In the genomic region with DNA sequence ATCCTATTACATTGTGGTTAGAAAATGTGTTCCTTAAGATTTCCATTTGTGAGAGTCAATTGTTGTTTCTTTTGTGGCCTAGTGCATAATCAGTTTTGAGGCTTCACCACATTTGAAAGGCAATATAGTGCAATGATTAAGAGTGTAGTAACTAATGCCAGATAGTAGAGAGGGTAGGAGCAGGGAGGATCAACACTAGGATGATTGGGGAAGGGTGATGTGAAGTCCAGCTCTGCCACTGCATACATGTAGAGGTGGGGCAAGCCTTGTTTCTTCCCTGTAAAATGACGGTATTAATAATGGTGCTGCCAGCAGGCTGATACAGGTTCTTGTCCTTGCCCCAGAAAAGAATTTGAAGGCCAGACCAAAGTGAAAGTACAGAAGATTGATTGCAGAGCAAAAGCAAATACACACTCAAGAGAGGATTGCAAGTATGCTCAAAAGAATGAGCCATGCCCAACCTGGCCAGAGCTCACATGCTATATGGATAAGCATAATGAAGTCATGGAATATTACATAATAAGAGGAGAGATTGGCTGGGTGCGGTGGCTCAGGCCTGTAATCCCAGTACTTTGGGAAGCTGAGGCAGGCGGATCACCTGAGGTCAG, we compare ENCODE assay signal across 11 cellular contexts. TPM values are rescaled to one million over a fixed set of nuclear protein-coding genes. Genes with fewer than 3 reads are reported as not detected.
DNase-seq lines count a peak whose midpoint lies in the region; ATAC-seq and TF ChIP-seq lines count a peak whose summit lies in the region.
"Had no signal": no experiment of that assay in that cellular context is flagged by ENCODE, and none has a peak within 500 bp of the region (broad histone marks: within the 10 kb centered on the region; RNA-seq: fewer than 3 reads in every experiment).

No MANE protein-coding gene starts in this region.

- H3K27ac ChIP-seq in PC-3 (ENCODE audit: low read length) (no peak overlapping the region), colonic mucosa (no peak overlapping the region)
- H3K27ac ChIP-seq in effector memory CD4-positive, alpha-beta T cell (ENCODE audit: insufficient read depth, low read length, poor library complexity, severe bottlenecking) = peak overlapping the region; percentile 3
- H3K27ac ChIP-seq: vagina had no signal

- H3K79me2 ChIP-seq in PC-3 (ENCODE audit: low read length) = peaks cover 56% of the 10 kb centered on the region

- POLR2A ChIA-PET in PC-3 (lab: Charles Lee; ENCODE audit: unreplicated experiment) = no interaction called here

- no peak for TF ChIP-seq POLR2A in GM18505 (IDR thresholded peaks at IDR 0.05; ENCODE audit: borderline replicate concordance, extremely low read depth, insufficient read depth, insufficient read length)

- ATAC-seq in PC-3 = peak; percentile 45
- no peak for ATAC-seq in GM18505 (IDR thresholded peaks at IDR 0.05; ENCODE audit: unreplicated experiment)
- ATAC-seq in sciatic nerve = no peak

- no peaks in the 10 kb centered on the region for H3K9me2 ChIP-seq in PC-3 (replicated peaks; ENCODE audit: low read length)

- H3K36me3 ChIP-seq in PC-3 (ENCODE audit: low read depth, low read length) = peaks cover 5% of the 10 kb centered on the region
- H3K36me3 ChIP-seq in effector memory CD4-positive, alpha-beta T cell (ENCODE audit: control insufficient read depth, insufficient read depth, low read length) = peaks cover 17% of the 10 kb centered on the region
- H3K36me3 ChIP-seq in colonic mucosa = peaks cover 4% of the 10 kb centered on the region

- H3K27me3 ChIP-seq in PC-3 (ENCODE audit: low read length) (no peaks in the 10 kb centered on the region), colonic mucosa (no peaks in the 10 kb centered on the region)
- no peaks in the 10 kb centered on the region for H3K27me3 ChIP-seq in effector memory CD4-positive, alpha-beta T cell (replicated peaks; ENCODE audit: control insufficient read depth, insufficient read depth, low read length, poor library complexity, severe bottlenecking)
- H3K27me3 ChIP-seq: vagina had no signal

- no peak overlapping the region for H3K4me3 ChIP-seq in PC-3 (ENCODE audit: low read length)
- no peak overlapping the region for H3K4me3 ChIP-seq in effector memory CD4-positive, alpha-beta T cell (ENCODE audit: insufficient read depth, low read depth, low read length, poor library complexity, severe bottlenecking)
- H3K4me3 ChIP-seq in colonic mucosa = no peak overlapping the region
- H3K4me3 ChIP-seq: vagina had no signal

- 0 out of 2 replicates have a peak, but pooled peaks cover 4% of the 10 kb centered on the region for H4K20me1 ChIP-seq in PC-3 (ENCODE audit: low read length)

- H3K4me1 ChIP-seq in PC-3 (ENCODE audit: insufficient read depth, low read length) = no peaks in the 10 kb centered on the region
- peaks cover 32% of the 10 kb centered on the region for H3K4me1 ChIP-seq in effector memory CD4-positive, alpha-beta T cell (ENCODE audit: control insufficient read depth, insufficient read depth, low read length, poor library complexity, severe bottlenecking)
- no peaks in the 10 kb centered on the region for H3K4me1 ChIP-seq in colonic mucosa

- no TSS peak for BruUV-seq in PC-3 (replicated peaks; lab: Mats Ljungman, UMichigan)

- DNase-seq in EH (ENCODE audit: low read depth) = peak; percentile 30
- no peak for DNase-seq in PC-3
- DNase-seq in effector memory CD4-positive, alpha-beta T cell = no peak
- peak; percentile 43 for DNase-seq in myocyte (ENCODE audit: low read depth)
- no peak for DNase-seq in NK-92 (lab: John Stamatoyannopoulos, UW; ENCODE audit: unreplicated experiment)
- no peak for DNase-seq in sciatic nerve (ENCODE audit: low spot score)
- DNase-seq in colonic mucosa = no peak
- DNase-seq: DND-41, midbrain had no signal

- intact Hi-C loops in PC-3 (cut with micrococcal nuclease) = no loop called here
- intact Hi-C loops in sciatic nerve (cut with DNase I) = no loop called here
- intact Hi-C loops in colonic mucosa (cut with DNase I) = no loop called here

- H2AFZ ChIP-seq in PC-3 (ENCODE audit: low read length) = no peak overlapping the region

- no peak overlapping the region for H3K9ac ChIP-seq in PC-3 (ENCODE audit: low read length)
- H3K9ac ChIP-seq in colonic mucosa (ENCODE audit: low read depth in 2 of 2, low read length in 2 of 2) = no peak overlapping the region

- no peaks in the 10 kb centered on the region for H3K9me3 ChIP-seq in PC-3 (ENCODE audit: low read length)
- H3K9me3 ChIP-seq in effector memory CD4-positive, alpha-beta T cell (ENCODE audit: control insufficient read depth, low read length) = no peaks in the 10 kb centered on the region
- no peaks in the 10 kb centered on the region for H3K9me3 ChIP-seq in colonic mucosa
- H3K9me3 ChIP-seq: vagina had no signal

- H3F3A ChIP-seq in PC-3 (ENCODE audit: low read length, unreplicated experiment) = no peaks in the 10 kb centered on the region

- CTCF ChIA-PET in PC-3 (lab: Charles Lee) = no interaction called here

- H3K4me2 ChIP-seq in PC-3 (ENCODE audit: low read length) = peak overlapping the region; percentile 5; the same call in 1 of the 2 replicates

- no peak for TF ChIP-seq CTCF in PC-3 (conservative IDR thresholded peaks at IDR 0.05; ENCODE audit: low read depth, low read length)
- no peak for TF ChIP-seq CTCF in colonic mucosa (IDR thresholded peaks at IDR 0.05)

RNA-seq across cellular contexts. Expression of a gene that starts 8.0 kb away (rescaled TPM):
- total RNA-seq in PC-3 (2014; rRNA removed) (42.5 and 49.8 TPM in 2 replicates), myocyte (55.3 and 92.6 TPM in 2 replicates), sciatic nerve (126 TPM), colonic mucosa (10 to 100 TPM; 35.7 to 53.6 TPM)
- polyA plus RNA-seq in myocyte (2012) = 31.1 TPM

Comparison
In these comparisons a context has a peak if more than half of its experiments do, and no peak if none do; other contexts are left out.
1. DNase-seq: peak in EH (single experiment) and myocyte (single experiment); none in PC-3 (single experiment), effector memory CD4-positive, alpha-beta T cell (0 of 3), NK-92 (single experiment), sciatic nerve (single experiment) and colonic mucosa (single experiment).